Comparison of ENCODE assay signal across 1 cellular context in the genomic region with DNA sequence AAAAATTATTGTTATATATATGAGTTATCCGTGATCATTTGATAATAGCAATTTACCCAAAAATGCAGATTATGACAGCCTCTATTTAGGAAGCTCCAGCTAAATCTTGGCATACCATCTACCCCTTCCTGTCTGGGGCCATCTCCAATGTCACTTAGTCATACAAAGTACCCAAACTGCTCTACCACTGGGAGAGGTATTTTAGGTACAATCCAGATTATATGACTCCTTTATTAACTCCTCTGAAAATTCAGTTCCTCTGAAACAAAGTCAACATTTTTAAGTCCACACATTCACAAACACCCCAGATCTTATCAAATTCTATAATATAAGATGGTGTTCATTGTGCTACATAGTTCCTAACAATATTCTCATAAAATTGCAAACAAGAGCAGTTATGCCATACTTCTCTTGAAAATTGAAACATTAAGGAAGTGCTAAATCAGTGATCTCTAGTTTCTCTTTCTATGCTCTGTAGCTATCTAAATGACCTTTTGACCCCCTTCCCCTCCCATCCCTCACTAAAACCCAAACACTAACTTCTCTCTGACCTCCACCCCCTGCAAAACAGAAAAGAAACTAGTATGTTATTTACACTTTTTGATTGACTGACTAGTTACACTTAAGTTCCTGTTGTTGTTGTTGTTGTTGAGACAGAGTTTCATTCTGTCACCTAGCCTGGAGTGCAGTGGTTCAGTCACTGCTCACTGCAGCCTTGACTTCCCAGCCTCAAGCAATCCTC.
TF ChIP-seq lines count a peak whose summit lies in the region.

No MANE protein-coding gene starts in this region.

TF ChIP-seq in HCT116, 20 proteins besides CTCF, POLR2A, EP300 and RAD21 (continued from another document):
- TF ChIP-seq, protein P1, sequence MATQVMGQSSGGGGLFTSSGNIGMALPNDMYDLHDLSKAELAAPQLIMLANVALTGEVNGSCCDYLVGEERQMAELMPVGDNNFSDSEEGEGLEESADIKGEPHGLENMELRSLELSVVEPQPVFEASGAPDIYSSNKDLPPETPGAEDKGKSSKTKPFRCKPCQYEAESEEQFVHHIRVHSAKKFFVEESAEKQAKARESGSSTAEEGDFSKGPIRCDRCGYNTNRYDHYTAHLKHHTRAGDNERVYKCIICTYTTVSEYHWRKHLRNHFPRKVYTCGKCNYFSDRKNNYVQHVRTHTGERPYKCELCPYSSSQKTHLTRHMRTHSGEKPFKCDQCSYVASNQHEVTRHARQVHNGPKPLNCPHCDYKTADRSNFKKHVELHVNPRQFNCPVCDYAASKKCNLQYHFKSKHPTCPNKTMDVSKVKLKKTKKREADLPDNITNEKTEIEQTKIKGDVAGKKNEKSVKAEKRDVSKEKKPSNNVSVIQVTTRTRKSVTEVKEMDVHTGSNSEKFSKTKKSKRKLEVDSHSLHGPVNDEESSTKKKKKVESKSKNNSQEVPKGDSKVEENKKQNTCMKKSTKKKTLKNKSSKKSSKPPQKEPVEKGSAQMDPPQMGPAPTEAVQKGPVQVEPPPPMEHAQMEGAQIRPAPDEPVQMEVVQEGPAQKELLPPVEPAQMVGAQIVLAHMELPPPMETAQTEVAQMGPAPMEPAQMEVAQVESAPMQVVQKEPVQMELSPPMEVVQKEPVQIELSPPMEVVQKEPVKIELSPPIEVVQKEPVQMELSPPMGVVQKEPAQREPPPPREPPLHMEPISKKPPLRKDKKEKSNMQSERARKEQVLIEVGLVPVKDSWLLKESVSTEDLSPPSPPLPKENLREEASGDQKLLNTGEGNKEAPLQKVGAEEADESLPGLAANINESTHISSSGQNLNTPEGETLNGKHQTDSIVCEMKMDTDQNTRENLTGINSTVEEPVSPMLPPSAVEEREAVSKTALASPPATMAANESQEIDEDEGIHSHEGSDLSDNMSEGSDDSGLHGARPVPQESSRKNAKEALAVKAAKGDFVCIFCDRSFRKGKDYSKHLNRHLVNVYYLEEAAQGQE (IDR thresholded peaks at IDR 0.05; ENCODE audit: low read depth), result no peak
- TF ChIP-seq, protein P2, sequence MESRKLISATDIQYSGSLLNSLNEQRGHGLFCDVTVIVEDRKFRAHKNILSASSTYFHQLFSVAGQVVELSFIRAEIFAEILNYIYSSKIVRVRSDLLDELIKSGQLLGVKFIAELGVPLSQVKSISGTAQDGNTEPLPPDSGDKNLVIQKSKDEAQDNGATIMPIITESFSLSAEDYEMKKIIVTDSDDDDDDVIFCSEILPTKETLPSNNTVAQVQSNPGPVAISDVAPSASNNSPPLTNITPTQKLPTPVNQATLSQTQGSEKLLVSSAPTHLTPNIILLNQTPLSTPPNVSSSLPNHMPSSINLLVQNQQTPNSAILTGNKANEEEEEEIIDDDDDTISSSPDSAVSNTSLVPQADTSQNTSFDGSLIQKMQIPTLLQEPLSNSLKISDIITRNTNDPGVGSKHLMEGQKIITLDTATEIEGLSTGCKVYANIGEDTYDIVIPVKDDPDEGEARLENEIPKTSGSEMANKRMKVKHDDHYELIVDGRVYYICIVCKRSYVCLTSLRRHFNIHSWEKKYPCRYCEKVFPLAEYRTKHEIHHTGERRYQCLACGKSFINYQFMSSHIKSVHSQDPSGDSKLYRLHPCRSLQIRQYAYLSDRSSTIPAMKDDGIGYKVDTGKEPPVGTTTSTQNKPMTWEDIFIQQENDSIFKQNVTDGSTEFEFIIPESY (IDR thresholded peaks at IDR 0.05; ENCODE audit: extremely low read depth, insufficient replicate concordance, low read length), result no peak
- TF ChIP-seq ELF1 (IDR thresholded peaks at IDR 0.05; ENCODE audit: borderline replicate concordance, low read depth), result no peak
- TF ChIP-seq FOSL1 (IDR thresholded peaks at IDR 0.05; ENCODE audit: low read depth), result no peak
- TF ChIP-seq ZNF274 (IDR thresholded peaks at IDR 0.05; ENCODE audit: low read depth, low read length), result no peak
- TF ChIP-seq EGR1 (IDR thresholded peaks at IDR 0.05; ENCODE audit: low read depth), result no peak
- no peak for TF ChIP-seq SRF (IDR thresholded peaks at IDR 0.05; ENCODE audit: low read depth)
- TF ChIP-seq SP1 (IDR thresholded peaks at IDR 0.05; ENCODE audit: low read depth), result no peak
